15 cellular contexts compared by ENCODE assay signal in genomic region chr16:14181371-14182050, GRCh38.
DNase-seq lines count a peak whose midpoint lies in the region; ATAC-seq and TF ChIP-seq lines count a peak whose summit lies in the region.
"Had no signal": no experiment of that assay in that cellular context is flagged by ENCODE, and none has a peak within 500 bp of the region (broad histone marks: within the 10 kb centered on the region; RNA-seq: fewer than 3 reads in every experiment).

No MANE protein-coding gene starts in this region.

- H3K36me3 ChIP-seq in left ventricle myocardium inferior (no peaks in the 10 kb centered on the region), SK-N-MC (ENCODE audit: insufficient read depth, low read length) (no peaks in the 10 kb centered on the region), endodermal cell (ENCODE audit: control insufficient read depth, insufficient read depth, low read length) (no peaks in the 10 kb centered on the region)
- H3K36me3 ChIP-seq: spleen had no signal

- H3K9me3 Mint-ChIP-seq in endodermal cell, result no peaks in the 10 kb centered on the region

- peaks cover 18% of the 10 kb centered on the region for H3K4me1 Mint-ChIP-seq in endodermal cell

- H3K27me3 ChIP-seq in left ventricle myocardium inferior (ENCODE audit: low read depth), result no peaks in the 10 kb centered on the region
- H3K27me3 ChIP-seq in endodermal cell (ENCODE audit: control insufficient read depth, insufficient read depth, low read length, poor library complexity, severe bottlenecking), result no peaks in the 10 kb centered on the region
- H3K27me3 ChIP-seq: spleen had no signal

- peak overlapping the region; percentile 36 for H3K27ac ChIP-seq in left ventricle myocardium inferior (replicated peaks)
- peak overlapping the region; percentile 72 for H3K27ac ChIP-seq in SK-N-MC
- no peak overlapping the region for H3K27ac ChIP-seq in endodermal cell (ENCODE audit: low read depth, low read length)
- H3K27ac ChIP-seq: spleen had no signal

- H3K4me1 ChIP-seq in left ventricle myocardium inferior (peaks cover 64% of the 10 kb centered on the region), endodermal cell (ENCODE audit: control insufficient read depth, insufficient read depth, low read length) (peaks cover 5% of the 10 kb centered on the region)

- no peaks in the 10 kb centered on the region for H3K27me3 Mint-ChIP-seq in endodermal cell (ENCODE audit: insufficient read depth)
- H3K27me3 Mint-ChIP-seq: activated CD4-positive, alpha-beta T cell treated with anti-CD3 and anti-CD28 coated beads for 36 hours had no signal

- H3K4me3 ChIP-seq in left ventricle myocardium inferior (no peak overlapping the region), SK-N-MC (peak overlapping the region; percentile 34), fibroblast of mammary gland (ENCODE audit: control insufficient read depth, low read depth, low read length) (no peak overlapping the region), endodermal cell (ENCODE audit: low read length) (no peak overlapping the region)
- H3K4me3 ChIP-seq: spleen had no signal

- no peak overlapping the region for H3K27ac Mint-ChIP-seq in endodermal cell
- H3K27ac Mint-ChIP-seq: activated CD4-positive, alpha-beta T cell treated with anti-CD3 and anti-CD28 coated beads for 36 hours had no signal

- WGBS in endodermal cell (ENCODE audit: insufficient coverage in 1 of 2, insufficient read length in 1 of 2), 2 experiments, result 95 to 100% methylated on average over 1 of the region's 2 CpGs

- no peak for DNase-seq in left ventricle myocardium inferior
- DNase-seq in cardiac septum (ENCODE audit: low spot score), result no peak
- peak; percentile 71 for DNase-seq in SK-N-MC (ENCODE audit: low read depth, low spot score)
- DNase-seq in fibroblast of mammary gland (ENCODE audit: low read depth), result peak; percentile 96
- no peak for DNase-seq in endodermal cell
- DNase-seq in UCSD-AML1 (lab: John Stamatoyannopoulos, UW; ENCODE audit: unreplicated experiment), result no peak
- no peak for DNase-seq in activated T-cell treated with anti-CD3 and anti-CD28 coated beads, Interleukin-2, amount 50 U/mL, for 1 hour
- DNase-seq: activated CD4-positive, alpha-beta T cell treated with anti-CD3 and anti-CD28 coated beads for 36 hours; activated naive CD4-positive, alpha-beta T cell; effector CD4-positive, alpha-beta T cell; NCI-H2171 treated with DMSO at 0.1 percent for 48 hours; SHP77; spleen; stimulated activated CD8-positive, alpha-beta memory T cell treated with anti-CD3 and anti-CD28 coated beads, Interleukin-4, amount 100 ng/mL, for 48 hours had no signal

- H3K9ac ChIP-seq in SK-N-MC (ENCODE audit: insufficient read length) (no peak overlapping the region), endodermal cell (ENCODE audit: extremely low read depth, low read length, poor library complexity, severe bottlenecking) (no peak overlapping the region)

- no peak overlapping the region for H3K4me3 Mint-ChIP-seq in endodermal cell
- H3K4me3 Mint-ChIP-seq: activated CD4-positive, alpha-beta T cell treated with anti-CD3 and anti-CD28 coated beads for 36 hours had no signal

- no peak for ATAC-seq in GM19467 (IDR thresholded peaks at IDR 0.05; ENCODE audit: unreplicated experiment)
- ATAC-seq: activated CD4-positive, alpha-beta T cell treated with anti-CD3 and anti-CD28 coated beads for 36 hours had no signal

- intact Hi-C loops in left ventricle myocardium inferior (cut with micrococcal nuclease) (loop anchor here (10.0 kb wide), 2 partner anchors 167 to 247 kb away; no protein-coding TSS in a partner anchor), cardiac septum (cut with DNase I) (loop anchor here (5.0 kb wide), 1 partner anchor 94 kb away; no protein-coding TSS in a partner anchor)

- H3K36me3 Mint-ChIP-seq in endodermal cell (ENCODE audit: low read depth), result peaks cover 3% of the 10 kb centered on the region

- TF ChIP-seq CTCF in left ventricle myocardium inferior (IDR thresholded peaks at IDR 0.05; ENCODE audit: borderline replicate concordance) (no peak), fibroblast of mammary gland (conservative IDR thresholded peaks at IDR 0.05; ENCODE audit: control insufficient read depth, insufficient read depth, low read depth, low read length) (no peak), endodermal cell (conservative IDR thresholded peaks at IDR 0.05) (no peak)

- H3K9me3 ChIP-seq in left ventricle myocardium inferior (replicated peaks) (no peaks in the 10 kb centered on the region), SK-N-MC (ENCODE audit: low read depth, low read length) (no peaks in the 10 kb centered on the region), endodermal cell (ENCODE audit: control insufficient read depth, low read length) (no peaks in the 10 kb centered on the region)
- H3K9me3 ChIP-seq: spleen had no signal

Comparison
In these comparisons a context has a peak if more than half of its experiments do, and no peak if none do; other contexts are left out.
1. DNase-seq: peak in SK-N-MC (single experiment) and fibroblast of mammary gland (single experiment); none in left ventricle myocardium inferior (single experiment), cardiac septum (single experiment), endodermal cell (single experiment), UCSD-AML1 (single experiment) and activated T-cell treated with anti-CD3 and anti-CD28 coated beads, Interleukin-2, amount 50 U/mL, for 1 hour (single experiment).